Comparison of ENCODE assay signal across 9 cellular contexts in genomic region chr3:50153782-50154475, GRCh38. TPM values are rescaled to one million over a fixed set of nuclear protein-coding genes. Genes with fewer than 3 reads are reported as not detected.
DNase-seq lines count a peak whose midpoint lies in the region; ATAC-seq, FAIRE-seq and TF ChIP-seq lines count a peak whose summit lies in the region.
"Had no signal": no experiment of that assay in that cellular context is flagged by ENCODE, and none has a peak within 500 bp of the region (broad histone marks: within the 10 kb centered on the region; RNA-seq: fewer than 3 reads in every experiment).

No MANE protein-coding gene starts in this region.

- peaks cover 6% of the 10 kb centered on the region for H3K27me3 Mint-ChIP-seq in HFFc6 (ENCODE audit: insufficient read depth)

- H3K9me3 Mint-ChIP-seq in HFFc6: no peaks in the 10 kb centered on the region

- no peaks in the 10 kb centered on the region for H3K79me2 ChIP-seq in GM12878 (ENCODE audit: control insufficient read depth, insufficient read depth, low read length)

- no peak for TF ChIP-seq POLR2A in A549 (IDR thresholded peaks at IDR 0.05; ENCODE audit: low read length)
- TF ChIP-seq POLR2A in GM12878 (IDR thresholded peaks at IDR 0.05; ENCODE audit: low read depth, low read length): no peak

- no peaks in the 10 kb centered on the region for H3K36me3 Mint-ChIP-seq in HFFc6 (ENCODE audit: low read depth)

- FAIRE-seq in A549 (lab: Jason Lieb, UNC): no peak
- no peak for FAIRE-seq in GM12878 (lab: Jason Lieb, UNC)

- no peaks in the 10 kb centered on the region for H3K9me3 ChIP-seq in A549
- no peaks in the 10 kb centered on the region for H3K9me3 ChIP-seq in GM12878 (replicated peaks; ENCODE audit: control insufficient read depth, insufficient read depth, low read length)
- no peaks in the 10 kb centered on the region for H3K9me3 ChIP-seq in mesodermal cell (ENCODE audit: control insufficient read depth, low read length)
- no peaks in the 10 kb centered on the region for H3K9me3 ChIP-seq in left lung

- H3K27ac Mint-ChIP-seq in HFFc6: no peak overlapping the region

- CTCF ChIA-PET in A549 (lab: Yijun Ruan, JAX): interaction anchor here (0.7 to 1.7 kb wide), 5 partner anchors 9 to 38 kb away, joined by 3 to 5 read pairs (median 3); no protein-coding TSS in a partner anchor
- CTCF ChIA-PET in GM12878 (lab: Yijun Ruan, JAX): interaction anchor here (0.7 kb wide), 1 partner anchor 81 kb away, joined by 5 read pairs; no protein-coding TSS in a partner anchor

- RAD21 ChIA-PET in GM12878 (lab: Charles Lee; ENCODE audit: unreplicated experiment): no interaction called here

- DNase-seq in A549 (ENCODE audit: low read depth in 1 of 2, low spot score in 1 of 2) (no peak), HFFc6 (no peak), GM12878 (ENCODE audit: low read depth, low spot score) (no peak), LoVo (ENCODE audit: low spot score) (no peak), NCI-H2107 (lab: John Stamatoyannopoulos, UW) (no peak), left lung (no peak)

- no peaks in the 10 kb centered on the region for H4K20me1 ChIP-seq in GM12878 (ENCODE audit: control insufficient read depth, insufficient read depth)

- no peak for TF ChIP-seq RAD21 in A549 (conservative IDR thresholded peaks at IDR 0.05 in 1 of 2, IDR thresholded peaks at IDR 0.05 in 1 of 2)
- TF ChIP-seq RAD21 in GM12878 (IDR thresholded peaks at IDR 0.05; ENCODE audit: insufficient read depth, low read depth, low read length): no peak

- H3K27ac ChIP-seq in A549: no peak overlapping the region
- H3K27ac ChIP-seq in GM12878 (ENCODE audit: control insufficient read depth, insufficient read depth): no peak overlapping the region
- no peak overlapping the region for H3K27ac ChIP-seq in mesodermal cell (ENCODE audit: low read depth, low read length, severe bottlenecking)
- no peak overlapping the region for H3K27ac ChIP-seq in left lung

- TF ChIP-seq CTCF in A549 (IDR thresholded peaks at IDR 0.05) (no peak), HFFc6 (IDR thresholded peaks at IDR 0.05) (no peak), GM12878 (IDR thresholded peaks at IDR 0.05 in 2 of 3, conservative IDR thresholded peaks at IDR 0.05 in 1 of 3; ENCODE audit: control insufficient read depth in 2 of 3, extremely low read depth in 1 of 3, insufficient read depth in 1 of 3, low read depth in 3 of 3, low read length in 3 of 3) (no peak), left lung (IDR thresholded peaks at IDR 0.05) (no peak)

- H3K4me1 ChIP-seq in A549: peaks cover 29% of the 10 kb centered on the region
- no peaks in the 10 kb centered on the region; the same call in 1 of the 2 replicates for H3K4me1 ChIP-seq in GM12878 (ENCODE audit: control insufficient read depth, insufficient read depth, low read length)
- H3K4me1 ChIP-seq in mesodermal cell (ENCODE audit: control insufficient read depth, insufficient read depth, low read length, poor library complexity, severe bottlenecking): peaks cover 37% of the 10 kb centered on the region
- peaks cover 15 to 36% of the 10 kb centered on the region in 2 donors for H3K4me1 ChIP-seq in left lung

- in situ Hi-C loops in GM12878 (cut with MboI): no loop called here

- H3K4me3 ChIP-seq in A549: peak overlapping the region; percentile 74
- no peak overlapping the region for H3K4me3 ChIP-seq in GM12878
- H3K4me3 ChIP-seq in mesodermal cell (ENCODE audit: extremely low read depth, insufficient read depth, low read length, poor library complexity, severe bottlenecking): peak overlapping the region; percentile 47
- H3K4me3 ChIP-seq in left lung: peak overlapping the region in 1 of 2 donors; percentile 50

- peak overlapping the region; percentile 64 for H3K4me3 Mint-ChIP-seq in HFFc6

- SMC1A ChIA-PET in GM12878 (lab: Charles Lee; ENCODE audit: uncharacterized antibody, unreplicated experiment): no interaction called here

- WGBS in A549 (ENCODE audit: missing lambda C conversion rate): 40% methylated on average over 9 of the region's 9 CpGs
- 41% methylated on average over 9 of the region's 9 CpGs for WGBS in GM12878 (ENCODE audit: insufficient coverage, insufficient replicate concordance, low lambda C conversion rate, missing lambda C conversion rate)
- 55 to 56% methylated on average over 9 of the region's 9 CpGs for WGBS in mesodermal cell (ENCODE audit: insufficient coverage in 2 of 2), 2 experiments

- peak overlapping the region; percentile 94 for H3K4me2 ChIP-seq in A549
- H3K4me2 ChIP-seq in GM12878 (ENCODE audit: control insufficient read depth, insufficient read depth): peak overlapping the region; percentile 95

- ATAC-seq in A549: no peak
- no peak for ATAC-seq in GM12878
- no peak for ATAC-seq in GM21786 (IDR thresholded peaks at IDR 0.05; ENCODE audit: unreplicated experiment)
- ATAC-seq in left lung: no peak

- H3K9ac ChIP-seq in GM12878 (ENCODE audit: control insufficient read depth, insufficient read depth, low read length): no peak overlapping the region

- peaks cover 10 to 14% of the 10 kb centered on the region in 2 experiments for H3K27me3 ChIP-seq in GM12878 (replicated peaks in 1 of 2; ENCODE audit: control insufficient read depth in 2 of 2, insufficient read depth in 2 of 2, low read length in 1 of 2)
- H3K27me3 ChIP-seq in left lung: peaks cover 8 to 47% of the 10 kb centered on the region in 2 donors

- H2AFZ ChIP-seq in GM12878 (ENCODE audit: control insufficient read depth, low read depth, low read length): no peak overlapping the region

- TF ChIP-seq EP300 in A549 (IDR thresholded peaks at IDR 0.05): no peak
- TF ChIP-seq EP300 in GM12878 (IDR thresholded peaks at IDR 0.05; ENCODE audit: borderline replicate concordance in 1 of 2, control insufficient read depth in 1 of 2, low read depth in 2 of 2, low read length in 2 of 2): no peak

- H3K4me1 Mint-ChIP-seq in HFFc6 (ENCODE audit: low read depth): peaks cover 39% of the 10 kb centered on the region

- BruUV-seq in GM12878 (replicated peaks; lab: Mats Ljungman, UMichigan): no TSS peak

- H3K36me3 ChIP-seq in GM12878 (ENCODE audit: control insufficient read depth in 2 of 2, insufficient read depth in 2 of 2, low read length in 1 of 2): no peaks in the 10 kb centered on the region
- H3K36me3 ChIP-seq in mesodermal cell (ENCODE audit: control insufficient read depth, insufficient read depth, low read length): no peaks in the 10 kb centered on the region
- no peaks in the 10 kb centered on the region for H3K36me3 ChIP-seq in left lung

- intact Hi-C loops in GM12878 (cut with micrococcal nuclease; ENCODE audit: unreplicated experiment) (no loop called here), left lung (cut with DNase I) (no loop called here)

- POLR2A ChIA-PET in A549 (lab: Yijun Ruan, JAX) (no interaction called here), GM12878 (lab: Charles Lee) (no interaction called here)

RNA-seq across cellular contexts. Expression of gene SEMA3F, which starts 1.2 kb away (rescaled TPM):
- polyA plus RNA-seq in A549 (2011; rRNA removed): 2.9 and 5.0 TPM in 2 replicates
- polyA plus RNA-seq in A549 (2012; cell fraction: cytosol; rRNA removed): 3.9 and 5.8 TPM in 2 replicates
- 7.9 and 11.6 TPM in 2 replicates for polyA plus RNA-seq in A549 (2012; cell fraction: nucleus; rRNA removed)
- polyA plus RNA-seq in A549 (2017; fragmentation: RNase III; extraction: RNeasy Plus Mini Kit Qiagen cat#74134 plus additional on column Dnase treatment): 9.0 to 10.6 TPM (median 10.1 TPM) in 3 replicates
- polyA minus RNA-seq in A549 (2011; rRNA and poly(A)+ RNA removed): 8.6 and 8.9 TPM in 2 replicates
- total RNA-seq in HFFc6 (2021; fragmentation: NEBNext Ultra II Directional; extraction: Animal tissue kit (Norgen Biotek cat#: 25700)): 10 to 100 TPM; 20.5 to 35.6 (median 22.8) TPM
- 0.46 TPM in 1 of 2 replicates, not detected in the other for total RNA-seq in GM12878 (2013; cell fraction: nucleolus; rRNA removed)
- 0.28 TPM in 1 of 2 replicates, not detected in the other for total RNA-seq in GM12878 (2014; rRNA removed)
- total RNA-seq in GM12878 (2014; rRNA removed; fragmentation: Illumina TruSeq; extraction: Trizol): not detected in 2 replicates
- total RNA-seq in GM12878 (2021): 0.08 and 0.45 TPM in 2 replicates
- not detected for polyA plus RNA-seq in GM12878 (2011; ENCODE audit: low read depth)
- polyA plus RNA-seq in GM12878 (2011; rRNA removed): 0.12 and 0.15 TPM in 2 replicates
- polyA plus RNA-seq in GM12878 (2011; cell fraction: cytosol; rRNA removed): 0.21 and 0.25 TPM in 2 replicates
- polyA plus RNA-seq in GM12878 (2011; cell fraction: nucleus; rRNA removed): 0.92 and 1.8 TPM in 2 replicates
- 0.41 and 0.69 TPM in 2 replicates for polyA plus RNA-seq in GM12878 (2012)
- polyA plus RNA-seq in GM12878 (2014; fragmentation: Illumina TruSeq; extraction: Trizol): 0.09 TPM in 1 of 2 replicates, not detected in the other
- polyA plus RNA-seq in GM12878 (2014; fragmentation: Nextera tagmentation; extraction: Ambion mirVana): not detected
- polyA plus RNA-seq in GM12878 (2014; rRNA removed): not detected in 2 replicates
- not detected for polyA plus RNA-seq in GM12878 (2016; fragmentation: Nextera tagmentation; extraction: Ambion mirVana)
- polyA minus RNA-seq in GM12878 (2011; rRNA and poly(A)+ RNA removed): 0.36 and 0.44 TPM in 2 replicates
- 0.40 and 0.52 TPM in 2 replicates for polyA minus RNA-seq in GM12878 (2011; cell fraction: cytosol; rRNA and poly(A)+ RNA removed)
- polyA minus RNA-seq in GM12878 (2011; cell fraction: nucleus; rRNA and poly(A)+ RNA removed): 0.19 and 0.73 TPM in 2 replicates
- 36.6 TPM for polyA plus RNA-seq in mesodermal cell (2013, experiment 1 of 2)
- polyA plus RNA-seq in mesodermal cell (2013, experiment 2 of 2): 29.9 TPM
- total RNA-seq in left lung: 10 to 100 TPM; 26.0 to 56.2 TPM

RNA-seq across cellular contexts. Expression of gene GNAT1, which starts 37.5 kb away (rescaled TPM):
- polyA plus RNA-seq in A549 (2011; rRNA removed) (not detected in 2 replicates), A549 (2017; fragmentation: RNase III; extraction: RNeasy Plus Mini Kit Qiagen cat#74134 plus additional on column Dnase treatment) (not detected in 3 replicates), GM12878 (2011; rRNA removed) (not detected in 2 replicates), GM12878 (2014; fragmentation: Illumina TruSeq; extraction: Trizol) (not detected in 2 replicates), GM12878 (2014; fragmentation: Nextera tagmentation; extraction: Ambion mirVana) (not detected), GM12878 (2014; rRNA removed) (not detected in 2 replicates), GM12878 (2016; fragmentation: Nextera tagmentation; extraction: Ambion mirVana) (not detected)
- polyA plus RNA-seq in A549 (2012; cell fraction: cytosol; rRNA removed): 0.04 TPM in 1 of 2 replicates, not detected in the other
- not detected in 2 replicates for polyA plus RNA-seq in A549 (2012; cell fraction: nucleus; rRNA removed)
- not detected in 2 replicates for polyA minus RNA-seq in A549 (2011; rRNA and poly(A)+ RNA removed)
- total RNA-seq in HFFc6 (2021; fragmentation: NEBNext Ultra II Directional; extraction: Animal tissue kit (Norgen Biotek cat#: 25700)): not detected
- total RNA-seq in GM12878 (2013; cell fraction: nucleolus; rRNA removed): not detected in 2 replicates
- total RNA-seq in GM12878 (2014; rRNA removed) (not detected in 2 replicates), GM12878 (2014; rRNA removed; fragmentation: Illumina TruSeq; extraction: Trizol) (not detected in 2 replicates), GM12878 (2021) (not detected in 2 replicates), left lung (not detected)
- polyA plus RNA-seq in GM12878 (2011; ENCODE audit: low read depth): not detected
- not detected in 2 replicates for polyA plus RNA-seq in GM12878 (2011; cell fraction: cytosol; rRNA removed)
- polyA plus RNA-seq in GM12878 (2011; cell fraction: nucleus; rRNA removed): not detected in 2 replicates
- polyA plus RNA-seq in GM12878 (2012): not detected in 2 replicates
- not detected in 2 replicates for polyA minus RNA-seq in GM12878 (2011; rRNA and poly(A)+ RNA removed)
- polyA minus RNA-seq in GM12878 (2011; cell fraction: cytosol; rRNA and poly(A)+ RNA removed): not detected in 2 replicates
- not detected in 2 replicates for polyA minus RNA-seq in GM12878 (2011; cell fraction: nucleus; rRNA and poly(A)+ RNA removed)
- not detected for polyA plus RNA-seq in mesodermal cell (2013, experiment 1 of 2)
- polyA plus RNA-seq in mesodermal cell (2013, experiment 2 of 2): not detected
- total RNA-seq: T-helper 2 cell treated with Interferon-gamma antibody and Interleukin-4, amounts not matched to agents 100 ng/mL and 5 ng/mL, for 36 hours had no signal

RNA-seq across cellular contexts. Expression of gene SLC38A3, which starts 51.1 kb away (rescaled TPM):
- polyA plus RNA-seq in A549 (2011; rRNA removed) (0.05 and 0.12 TPM in 2 replicates), A549 (2017; fragmentation: RNase III; extraction: RNeasy Plus Mini Kit Qiagen cat#74134 plus additional on column Dnase treatment) (0.10 to 0.13 TPM in 2 of 3 replicates, not detected in the other), GM12878 (2011; rRNA removed) (0.14 TPM in 1 of 2 replicates, not detected in the other), GM12878 (2014; fragmentation: Illumina TruSeq; extraction: Trizol) (not detected in 2 replicates), GM12878 (2014; fragmentation: Nextera tagmentation; extraction: Ambion mirVana) (not detected), GM12878 (2014; rRNA removed) (not detected in 2 replicates), GM12878 (2016; fragmentation: Nextera tagmentation; extraction: Ambion mirVana) (not detected)
- polyA plus RNA-seq in A549 (2012; cell fraction: cytosol; rRNA removed): 0.04 and 0.05 TPM in 2 replicates
- 0.04 and 0.11 TPM in 2 replicates for polyA plus RNA-seq in A549 (2012; cell fraction: nucleus; rRNA removed)
- polyA minus RNA-seq in A549 (2011; rRNA and poly(A)+ RNA removed): 0.39 TPM in 1 of 2 replicates, not detected in the other
- total RNA-seq in HFFc6 (2021; fragmentation: NEBNext Ultra II Directional; extraction: Animal tissue kit (Norgen Biotek cat#: 25700)): under 1 TPM in 2 of 6 experiments, not detected in 4; 0.16 to 0.24 TPM
- not detected in 2 replicates for total RNA-seq in GM12878 (2013; cell fraction: nucleolus; rRNA removed)
- total RNA-seq in GM12878 (2014; rRNA removed) (not detected in 2 replicates), GM12878 (2014; rRNA removed; fragmentation: Illumina TruSeq; extraction: Trizol) (not detected in 2 replicates), GM12878 (2021) (0.13 TPM in 1 of 2 replicates, not detected in the other), left lung (under 1 TPM in 1 of 2 donors, not detected in 1; 0.23 TPM)
- not detected for polyA plus RNA-seq in GM12878 (2011; ENCODE audit: low read depth)
- 0.05 and 0.16 TPM in 2 replicates for polyA plus RNA-seq in GM12878 (2011; cell fraction: cytosol; rRNA removed)
- polyA plus RNA-seq in GM12878 (2011; cell fraction: nucleus; rRNA removed): 0.18 and 1.5 TPM in 2 replicates
- not detected in 2 replicates for polyA plus RNA-seq in GM12878 (2012)
- 0.05 TPM in 1 of 2 replicates, not detected in the other for polyA minus RNA-seq in GM12878 (2011; rRNA and poly(A)+ RNA removed)
- not detected in 2 replicates for polyA minus RNA-seq in GM12878 (2011; cell fraction: cytosol; rRNA and poly(A)+ RNA removed)
- not detected in 2 replicates for polyA minus RNA-seq in GM12878 (2011; cell fraction: nucleus; rRNA and poly(A)+ RNA removed)
- polyA plus RNA-seq in mesodermal cell (2013, experiment 1 of 2): 2.5 TPM
- polyA plus RNA-seq in mesodermal cell (2013, experiment 2 of 2): 1.4 TPM
- total RNA-seq: T-helper 2 cell treated with Interferon-gamma antibody and Interleukin-4, amounts not matched to agents 100 ng/mL and 5 ng/mL, for 36 hours had no signal

Comparison
In these comparisons a context has a peak if more than half of its experiments do, and no peak if none do; other contexts are left out.
1. RNA of gene SEMA3F, which starts 1.2 kb away (total RNA-seq): 26.0 to 56.2 TPM in left lung and 20.5 to 35.6 TPM in HFFc6; 0.08 to 0.46 TPM in GM12878; every median in the first group is over 10 times any median in the second.